18 cellular contexts compared by ENCODE assay signal in genomic region chr15:98706986-98707385, GRCh38. TPM values are rescaled to one million over a fixed set of nuclear protein-coding genes. Genes with fewer than 3 reads are reported as not detected.
DNase-seq lines count a peak whose midpoint lies in the region; ATAC-seq and TF ChIP-seq lines count a peak whose summit lies in the region.
"Had no signal": no experiment of that assay in that cellular context is flagged by ENCODE, and none has a peak within 500 bp of the region (broad histone marks: within the 10 kb centered on the region; RNA-seq: fewer than 3 reads in every experiment).

No MANE protein-coding gene starts in this region.

- H3K9me3 Mint-ChIP-seq in H9: peaks cover under 1 to 5% of the 10 kb centered on the region in 2 experiments; a peak in 3 of 5 replicates
- peaks cover under 1 to 5% of the 10 kb centered on the region in 2 donors for H3K9me3 Mint-ChIP-seq in natural killer cell

- no peak overlapping the region for H2BK20ac ChIP-seq in H9 (ENCODE audit: low read depth, low read length, poor library complexity, severe bottlenecking)

- H3K14ac ChIP-seq in H9 (ENCODE audit: insufficient read depth, low read length) (peak overlapping the region; percentile 35; the same call in 1 of the 2 replicates), neuronal stem cell (ENCODE audit: low read length) (no peak overlapping the region)

- H4K20me1 ChIP-seq in H9 (ENCODE audit: control insufficient read depth, insufficient read depth, insufficient read length): no peaks in the 10 kb centered on the region

- H2BK12ac ChIP-seq in H9 (ENCODE audit: insufficient read length, low read depth, low read length) (no peak overlapping the region), neuronal stem cell (ENCODE audit: low read length) (no peak overlapping the region)

- H3K23ac ChIP-seq in H9 (ENCODE audit: insufficient read length, low read depth, low read length) (no peak overlapping the region), neuronal stem cell (ENCODE audit: low read depth, low read length, poor library complexity) (peak overlapping the region; percentile 77)

- H3K23me2 ChIP-seq in H9 (ENCODE audit: insufficient read length, low read depth, low read length, poor library complexity, severe bottlenecking): no peaks in the 10 kb centered on the region

- H3K9ac ChIP-seq in H9 (ENCODE audit: extremely low read depth, insufficient read length, low read length) (no peak overlapping the region), neuronal stem cell (ENCODE audit: low read depth, low read length, poor library complexity) (no peak overlapping the region)
- H3K9ac ChIP-seq: BLaER1 treated with 17β-estradiol and CSF1 and Interleukin-3, amounts not matched to agents 10 nM and 100 nM had no signal

- H2BK5ac ChIP-seq in H9 (ENCODE audit: insufficient read length, low read length) (no peak overlapping the region), neuronal stem cell (ENCODE audit: low read length) (no peak overlapping the region)

- H3K4me1 Mint-ChIP-seq in H9 (peaks cover 40 to 41% of the 10 kb centered on the region in 2 experiments), natural killer cell (peaks cover 29 to 37% of the 10 kb centered on the region in 2 donors)

- H2BK120ac ChIP-seq in H9 (ENCODE audit: low read depth, low read length, poor library complexity, severe bottlenecking): no peak overlapping the region
- no peak overlapping the region for H2BK120ac ChIP-seq in neuronal stem cell (ENCODE audit: low read depth, low read length)

- H3K56ac ChIP-seq in H9 (ENCODE audit: insufficient read length, low read depth, low read length): no peak overlapping the region

- H3K4me2 ChIP-seq in H9 (ENCODE audit: insufficient read depth, insufficient read length, low read length): no peak overlapping the region
- H3K4me2 ChIP-seq in neuronal stem cell (ENCODE audit: insufficient read depth, low read length, poor library complexity, severe bottlenecking): no peak overlapping the region
- H3K4me2 ChIP-seq: A549 had no signal

- peaks cover 80% of the 10 kb centered on the region; the same call in 1 of the 2 replicates for H3K79me2 ChIP-seq in H9 (ENCODE audit: insufficient read depth, low read length)

- H3K4me3 Mint-ChIP-seq in H9: no peak overlapping the region
- H3K4me3 Mint-ChIP-seq in natural killer cell: no peak overlapping the region
- H3K4me3 Mint-ChIP-seq: B cell; CD4-positive, alpha-beta T cell; CD8-positive, alpha-beta T cell had no signal

- H3K9me3 ChIP-seq in H9 (ENCODE audit: control insufficient read depth, low read depth, low read length) (no peaks in the 10 kb centered on the region), neuronal stem cell (replicated peaks in 1 of 2; ENCODE audit: control insufficient read depth in 2 of 2, insufficient read depth in 1 of 2, low read depth in 1 of 2, low read length in 2 of 2) (peaks cover 2 to 24% of the 10 kb centered on the region in 2 donors)
- H3K9me3 ChIP-seq: Caco-2 had no signal

- H3T11ph ChIP-seq in H9 (ENCODE audit: low read length): no peak overlapping the region

- no peak overlapping the region for H4K91ac ChIP-seq in H9 (ENCODE audit: insufficient read length, low read depth, low read length)
- no peak overlapping the region for H4K91ac ChIP-seq in neuronal stem cell (ENCODE audit: low read depth, low read length, poor library complexity)

- no peak overlapping the region for H2BK15ac ChIP-seq in H9 (ENCODE audit: low read depth, low read length)
- no peak overlapping the region for H2BK15ac ChIP-seq in neuronal stem cell (ENCODE audit: low read length)

- H2AFZ ChIP-seq in H9 (ENCODE audit: low read length) (no peak overlapping the region), neuronal stem cell (ENCODE audit: low read length) (no peak overlapping the region)

- H3K4me3 ChIP-seq in neuronal stem cell (ENCODE audit: low read length in 2 of 2): no peak overlapping the region
- H3K4me3 ChIP-seq: A549; BLaER1 treated with 17β-estradiol and CSF1 and Interleukin-3, amounts not matched to agents 10 nM and 100 nM had no signal

- H3K27ac Mint-ChIP-seq in H9 (no peak overlapping the region; a peak in 1 of 7 replicates), natural killer cell (no peak overlapping the region)
- H3K27ac Mint-ChIP-seq: B cell; CD4-positive, alpha-beta T cell had no signal

- H3K27me3 ChIP-seq in H9 (ENCODE audit: insufficient read depth, low read length) (no peaks in the 10 kb centered on the region), neuronal stem cell (ENCODE audit: control insufficient read depth in 3 of 3, insufficient read depth in 3 of 3, low read depth in 1 of 3, low read length in 3 of 3) (no peaks in the 10 kb centered on the region)
- H3K27me3 ChIP-seq: BLaER1 treated with 17β-estradiol and CSF1 and Interleukin-3, amounts not matched to agents 10 nM and 100 nM had no signal

- H3K4me1 ChIP-seq in H9 (ENCODE audit: insufficient read depth, low read length) (peaks cover 13% of the 10 kb centered on the region; the same call in 1 of the 2 replicates), neuronal stem cell (ENCODE audit: control insufficient read depth in 2 of 2, insufficient read depth in 1 of 2, low read depth in 1 of 2, low read length in 2 of 2) (peaks cover 4 to 7% of the 10 kb centered on the region in 2 donors)
- H3K4me1 ChIP-seq: Caco-2 had no signal

- intact Hi-C loops in Right ventricle myocardium superior (cut with DNase I) (no loop called here), left ventricle myocardium superior (cut with micrococcal nuclease) (no loop called here), natural killer cell (cut with micrococcal nuclease) (no loop called here)

- H4K5ac ChIP-seq in H9 (ENCODE audit: insufficient read length, low read depth, low read length): no peak overlapping the region

- H2AK5ac ChIP-seq in H9 (ENCODE audit: insufficient read length, low read length) (no peak overlapping the region), neuronal stem cell (ENCODE audit: low read depth, low read length) (no peak overlapping the region)

- H3K36me3 Mint-ChIP-seq in H9 (ENCODE audit: insufficient read depth in 1 of 3, low read depth in 3 of 3) (peaks cover 26 to 32% (median 30%) of the 10 kb centered on the region in 3 experiments), natural killer cell (no peaks in the 10 kb centered on the region)

- no CpG with 5 or more reads among the region's 13 CpGs for WGBS in H9 (ENCODE audit: extremely low coverage, insufficient read length, low lambda C conversion rate)
- no CpG with 5 or more reads among the region's 13 CpGs for WGBS in neuronal stem cell (ENCODE audit: extremely low coverage in 2 of 2, insufficient read length in 2 of 2, insufficient replicate concordance in 1 of 2), 2 donors

- H3K27me3 Mint-ChIP-seq in H9 (ENCODE audit: low read depth) (no peaks in the 10 kb centered on the region), natural killer cell (ENCODE audit: low read depth in 2 of 2) (no peaks in the 10 kb centered on the region)
- H3K27me3 Mint-ChIP-seq: B cell; CD4-positive, alpha-beta T cell had no signal

- no peak overlapping the region for H4K8ac ChIP-seq in H9 (replicated peaks; ENCODE audit: insufficient read length, low read depth, low read length)
- H4K8ac ChIP-seq in neuronal stem cell (ENCODE audit: low read depth, low read length): no peak overlapping the region

- DNase-seq in Right ventricle myocardium superior (no peak), left ventricle myocardium superior (no peak), H9 (no peak), neuronal stem cell (ENCODE audit: low spot score) (no peak), natural killer cell (no peak)
- DNase-seq: AML-193; Caco-2; Calu3; CD4-positive, alpha-beta T cell; CD8-positive, alpha-beta T cell; DMS79 treated with DMSO at 0.1 percent for 48 hours; GF-D8 had no signal

- H3K4ac ChIP-seq in H9 (ENCODE audit: low read depth, low read length) (no peak overlapping the region), neuronal stem cell (ENCODE audit: low read length) (no peak overlapping the region)

- H3K79me1 ChIP-seq in H9 (ENCODE audit: insufficient read depth, low read depth, low read length, poor library complexity, severe bottlenecking) (peaks cover 11% of the 10 kb centered on the region), neuronal stem cell (ENCODE audit: low read depth, low read length) (peaks cover 13% of the 10 kb centered on the region)

- ATAC-seq in Right ventricle myocardium superior (ENCODE audit: poor library complexity) (peak; percentile 4), left ventricle myocardium superior (no peak), natural killer cell (no peak), GM19395 (IDR thresholded peaks at IDR 0.05; ENCODE audit: unreplicated experiment) (no peak)
- ATAC-seq: A549; CD8-positive, alpha-beta T cell had no signal

- H3K18ac ChIP-seq in H9 (ENCODE audit: insufficient read length, low read depth, low read length) (no peak overlapping the region), neuronal stem cell (ENCODE audit: low read length) (peak overlapping the region; percentile 29)

- H3K27ac ChIP-seq in H9 (ENCODE audit: insufficient read length, low read depth, low read length): no peak overlapping the region
- no peak overlapping the region for H3K27ac ChIP-seq in neuronal stem cell (replicated peaks; ENCODE audit: low read length)
- H3K27ac ChIP-seq: 22Rv1; A549; BLaER1 treated with 17β-estradiol and CSF1 and Interleukin-3, amounts not matched to agents 10 nM and 100 nM; C4-2B had no signal

- no peak for TF ChIP-seq CTCF in H9 (conservative IDR thresholded peaks at IDR 0.05)
- TF ChIP-seq CTCF in natural killer cell (IDR thresholded peaks at IDR 0.05): no peak

- peaks cover 17 to 49% of the 10 kb centered on the region in 2 donors for H3K36me3 ChIP-seq in neuronal stem cell (replicated peaks in 1 of 2; ENCODE audit: control insufficient read depth in 2 of 2, insufficient read depth in 2 of 2, low read length in 2 of 2)

RNA-seq across cellular contexts. Expression of gene IGF1R, which starts 58.6 kb away (rescaled TPM):
- total RNA-seq in Right ventricle myocardium superior (31.4 TPM), left ventricle myocardium superior (33.3 TPM), H9 (2021) (70.0 and 73.3 TPM in 2 replicates), natural killer cell (10 to 100 TPM; 47.3 to 50.7 (median 49.0) TPM)
- 24.3 TPM for polyA plus RNA-seq in neuronal stem cell (2013, experiment 1 of 2)
- polyA plus RNA-seq in neuronal stem cell (2013, experiment 2 of 2): 26.8 TPM
